ENCODE assay signal across 8 cellular contexts in genomic region chr6:26198626-26199056, GRCh38.
DNase-seq lines count a peak whose midpoint lies in the region; ATAC-seq, FAIRE-seq and TF ChIP-seq lines count a peak whose summit lies in the region.

No MANE protein-coding gene starts in this region.

- TF ChIP-seq POLR2A in K562 (conservative IDR thresholded peaks at IDR 0.05) = no peak

- CTCF ChIA-PET in K562 (lab: Yijun Ruan, JAX; ENCODE audit: low intra/inter-chr PET ratio) = interaction anchor here (0.7 kb wide), 1 partner anchor 148 kb away, joined by 4 read pairs; no protein-coding TSS in a partner anchor

- no peaks in the 10 kb centered on the region for H3K27me3 ChIP-seq in BLaER1 treated with 17β-estradiol and CSF1 and Interleukin-3, amounts not matched to agents 10 nM and 100 nM
- H3K27me3 ChIP-seq in MM.1S (replicated peaks; ENCODE audit: insufficient read depth, low read length) (no peaks in the 10 kb centered on the region), K562 (ENCODE audit: control insufficient read depth in 2 of 2, insufficient read depth in 2 of 2, low read length in 2 of 2) (no peaks in the 10 kb centered on the region), left lung (peaks cover 0 to 96% of the 10 kb centered on the region in 2 donors), thymus (ENCODE audit: control insufficient read depth, insufficient read depth) (no peaks in the 10 kb centered on the region)

- TSS peak; percentile 44 for BruUV-seq in K562 (replicated peaks; lab: Mats Ljungman, UMichigan)

- WGBS in K562 (ENCODE audit: insufficient coverage, low coverage, missing lambda C conversion rate) = under 1% methylated on average over 15 of the region's 15 CpGs
- WGBS in thymus = under 1% methylated on average over 15 of the region's 15 CpGs

- peaks cover 57% of the 10 kb centered on the region for H3F3A ChIP-seq in MM.1S (ENCODE audit: insufficient read depth, low read length)

- ATAC-seq in GM21381 (IDR thresholded peaks at IDR 0.05; ENCODE audit: unreplicated experiment) (peak; percentile 2), K562 (peak; percentile 13), left lung (peak; percentile 7)

- H3K79me2 ChIP-seq in MM.1S (ENCODE audit: low read length) = peaks cover 6% of the 10 kb centered on the region; the same call in 1 of the 2 replicates
- peaks cover 97% of the 10 kb centered on the region for H3K79me2 ChIP-seq in K562 (ENCODE audit: control insufficient read depth, insufficient read depth, low read length)

- H3K9ac ChIP-seq in BLaER1 treated with 17β-estradiol and CSF1 and Interleukin-3, amounts not matched to agents 10 nM and 100 nM = peak overlapping the region; percentile 90 to 99 (median 96)
- H3K9ac ChIP-seq in MM.1S (ENCODE audit: low read length) = peak overlapping the region; percentile 98
- H3K9ac ChIP-seq in K562 (ENCODE audit: insufficient read depth in 1 of 2, low read depth in 2 of 2, low read length in 2 of 2) = peak overlapping the region; percentile 88 to 98

- H3K9me1 ChIP-seq in K562 (ENCODE audit: control insufficient read depth, insufficient read depth, low read length) = no peaks in the 10 kb centered on the region

- intact Hi-C loops in K562 (cut with micrococcal nuclease) = loop anchor here (1.0 to 2.0 kb wide), 7 partner anchors 18 to 948 kb away; a partner anchor contains a TSS
- intact Hi-C loops in left lung (cut with DNase I) = no loop called here

- H3K4me3 ChIP-seq in BLaER1 treated with 17β-estradiol and CSF1 and Interleukin-3, amounts not matched to agents 10 nM and 100 nM = peak overlapping the region; percentile 73 to 89 (median 84)
- peak overlapping the region; percentile 87 for H3K4me3 ChIP-seq in MM.1S (ENCODE audit: low read length)
- peak overlapping the region; percentile 86 for H3K4me3 ChIP-seq in K562
- peak overlapping the region; percentile 53 to 69 for H3K4me3 ChIP-seq in left lung
- peak overlapping the region; percentile 71 for H3K4me3 ChIP-seq in thymus (ENCODE audit: low read length)

- H3K9me2 ChIP-seq in MM.1S (replicated peaks; ENCODE audit: insufficient read depth, low read length) = no peaks in the 10 kb centered on the region

- POLR2A ChIA-PET in K562 (lab: Yijun Ruan, JAX) = interaction anchor here (0.5 to 18.6 kb wide), 68 partner anchors 7 to 1694 kb away, joined by 3 to 1095 read pairs (median 7); partner anchors contain the start of gene HMGN4

- no peaks in the 10 kb centered on the region for H3K9me3 ChIP-seq in BLaER1 treated with 17β-estradiol and CSF1 and Interleukin-3, amounts not matched to agents 10 nM and 100 nM (replicated peaks in 1 of 11)
- H3K9me3 ChIP-seq in MM.1S (replicated peaks; ENCODE audit: insufficient read depth, low read length) (no peaks in the 10 kb centered on the region), K562 (replicated peaks; ENCODE audit: control insufficient read depth, insufficient read depth, low read depth, low read length) (no peaks in the 10 kb centered on the region), left lung (no peaks in the 10 kb centered on the region), thymus (ENCODE audit: control insufficient read depth) (no peaks in the 10 kb centered on the region)

- no peak for TF ChIP-seq RAD21 in K562 (CRISPR knock-in tag; conservative IDR thresholded peaks at IDR 0.05 in 1 of 2, IDR thresholded peaks at IDR 0.05 in 1 of 2)

- no peak for TF ChIP-seq EP300 in K562 (IDR thresholded peaks at IDR 0.05; ENCODE audit: low read length)

- peak overlapping the region; percentile 81 to 97 (median 95) for H3K4me2 ChIP-seq in BLaER1 treated with 17β-estradiol and CSF1 and Interleukin-3, amounts not matched to agents 10 nM and 100 nM
- peak overlapping the region; percentile 72 for H3K4me2 ChIP-seq in MM.1S (ENCODE audit: low read depth, low read length)
- H3K4me2 ChIP-seq in K562 (ENCODE audit: insufficient read depth, low read length) = peak overlapping the region; percentile 97

- no peak for TF ChIP-seq CTCF in MM.1S (IDR thresholded peaks at IDR 0.05; ENCODE audit: low read length)
- TF ChIP-seq CTCF in K562 (IDR thresholded peaks at IDR 0.05 in 2 of 3, conservative IDR thresholded peaks at IDR 0.05 in 1 of 3; ENCODE audit: insufficient read depth in 2 of 3, low read depth in 1 of 3, low read length in 3 of 3) = no peak
- TF ChIP-seq CTCF in left lung (IDR thresholded peaks at IDR 0.05) = no peak

- peaks cover 15 to 51% (median 27%) of the 10 kb centered on the region in 11 experiments for H4K20me1 ChIP-seq in BLaER1 treated with 17β-estradiol and CSF1 and Interleukin-3, amounts not matched to agents 10 nM and 100 nM
- H4K20me1 ChIP-seq in MM.1S (ENCODE audit: insufficient read depth, low read length) = no peaks in the 10 kb centered on the region
- H4K20me1 ChIP-seq in K562 (replicated peaks; ENCODE audit: control insufficient read depth, insufficient read depth, low read length) = peaks cover 40% of the 10 kb centered on the region

- no peak overlapping the region for H2AFZ ChIP-seq in MM.1S (ENCODE audit: low read length)
- H2AFZ ChIP-seq in K562 (ENCODE audit: low read depth, low read length) = no peak overlapping the region

- peak overlapping the region; percentile 85 to 99 (median 95) for H3K27ac ChIP-seq in BLaER1 treated with 17β-estradiol and CSF1 and Interleukin-3, amounts not matched to agents 10 nM and 100 nM
- H3K27ac ChIP-seq in MM.1S (ENCODE audit: low read length) (peak overlapping the region; percentile 90), K562 (ENCODE audit: extremely low read depth, low read depth, low read length) (peak overlapping the region; percentile 99), left lung (peak overlapping the region; percentile 96), thymus (ENCODE audit: low read depth) (peak overlapping the region; percentile 100)

- peaks cover 39 to 61% (median 48%) of the 10 kb centered on the region in 10 experiments for H3K4me1 ChIP-seq in BLaER1 treated with 17β-estradiol and CSF1 and Interleukin-3, amounts not matched to agents 10 nM and 100 nM
- H3K4me1 ChIP-seq in MM.1S (ENCODE audit: low read length) = no peaks in the 10 kb centered on the region; the same call in 1 of the 2 replicates
- peaks cover 10 to 12% of the 10 kb centered on the region in 2 experiments for H3K4me1 ChIP-seq in K562 (replicated peaks in 1 of 2; ENCODE audit: control insufficient read depth in 2 of 2, insufficient read depth in 2 of 2, low read length in 2 of 2)
- H3K4me1 ChIP-seq in left lung = peaks cover 6 to 56% of the 10 kb centered on the region in 2 donors
- H3K4me1 ChIP-seq in thymus (ENCODE audit: control insufficient read depth, insufficient read depth, low read length) = peaks cover 2% of the 10 kb centered on the region

- in situ Hi-C loops in K562 (cut with MboI) = loop anchor here (5.0 to 25.0 kb wide), 3 partner anchors 76 to 934 kb away; a partner anchor contains a TSS

- FAIRE-seq in K562 (lab: Jason Lieb, UNC) = no peak
- FAIRE-seq in frontal cortex (lab: Jason Lieb, UNC) = no peak

- DNase-seq in MM.1S (no peak), K562 (ENCODE audit: extremely low read depth in 1 of 4, low spot score in 3 of 4) (no peak), left lung (no peak), KG1 (lab: John Stamatoyannopoulos, UW) (no peak), frontal cortex (ENCODE audit: low spot score in 2 of 2) (no peak)

- H3K36me3 ChIP-seq in BLaER1 treated with 17β-estradiol and CSF1 and Interleukin-3, amounts not matched to agents 10 nM and 100 nM = peaks cover 0 to 12% (median 0%) of the 10 kb centered on the region in 11 experiments; a peak in 1 of 22 replicates
- H3K36me3 ChIP-seq in MM.1S (replicated peaks; ENCODE audit: insufficient read depth, low read length) (no peaks in the 10 kb centered on the region), K562 (ENCODE audit: control insufficient read depth, insufficient read depth, low read length) (peaks cover 51% of the 10 kb centered on the region), left lung (no peaks in the 10 kb centered on the region), thymus (ENCODE audit: control insufficient read depth, insufficient read depth) (peaks cover 12% of the 10 kb centered on the region)

TF ChIP-seq in K562, 482 proteins besides CTCF, POLR2A, EP300 and RAD21 (continues in another document):
- no peak for TF ChIP-seq CHCHD3 (CRISPR knock-in tag; IDR thresholded peaks at IDR 0.05)
- no peak for TF ChIP-seq KAT2B (IDR thresholded peaks at IDR 0.05; ENCODE audit: low read depth, low read length)
- TF ChIP-seq PHF20 (IDR thresholded peaks at IDR 0.05; ENCODE audit: partially characterized antibody) = no peak
- TF ChIP-seq NCOA1 (IDR thresholded peaks at IDR 0.05; ENCODE audit: low read depth) = no peak
- no peak for TF ChIP-seq HDAC8 (tag; IDR thresholded peaks at IDR 0.05)
- TF ChIP-seq ZNF77 (CRISPR knock-in tag; IDR thresholded peaks at IDR 0.05) = no peak
- no peak for TF ChIP-seq MCM5 (IDR thresholded peaks at IDR 0.05; ENCODE audit: low read depth)
- TF ChIP-seq ZNF124 (CRISPR knock-in tag; IDR thresholded peaks at IDR 0.05) = no peak
- TF ChIP-seq FOXA3 (CRISPR knock-in tag; conservative IDR thresholded peaks at IDR 0.05 in 1 of 2, IDR thresholded peaks at IDR 0.05 in 1 of 2) = no peak
- TF ChIP-seq FOXJ2 (tag; IDR thresholded peaks at IDR 0.05) = no peak
- TF ChIP-seq SRSF3 (IDR thresholded peaks at IDR 0.05; ENCODE audit: insufficient read depth, low read length) = no peak
- no peak for TF ChIP-seq SREBF2 (CRISPR knock-in tag; IDR thresholded peaks at IDR 0.05)
- 0 out of 2 replicates have a peak, but pooled peaks have one; percentile 51 for TF ChIP-seq LARP7 (IDR thresholded peaks at IDR 0.05)
- TF ChIP-seq NR2C2 (CRISPR knock-in tag; IDR thresholded peaks at IDR 0.05) = peak; percentile 64; the same call in 1 of the 2 replicates
- no peak for TF ChIP-seq NR2C2 (tag; IDR thresholded peaks at IDR 0.05)
- peak in 1 of 2 experiments; percentile 12; a peak in 1 of 4 replicates for TF ChIP-seq NONO (IDR thresholded peaks at IDR 0.05; ENCODE audit: low read depth in 2 of 2, low read length in 1 of 2)
- TF ChIP-seq, protein P1, sequence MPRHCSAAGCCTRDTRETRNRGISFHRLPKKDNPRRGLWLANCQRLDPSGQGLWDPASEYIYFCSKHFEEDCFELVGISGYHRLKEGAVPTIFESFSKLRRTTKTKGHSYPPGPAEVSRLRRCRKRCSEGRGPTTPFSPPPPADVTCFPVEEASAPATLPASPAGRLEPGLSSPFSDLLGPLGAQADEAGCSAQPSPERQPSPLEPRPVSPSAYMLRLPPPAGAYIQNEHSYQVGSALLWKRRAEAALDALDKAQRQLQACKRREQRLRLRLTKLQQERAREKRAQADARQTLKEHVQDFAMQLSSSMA (CRISPR knock-in tag; IDR thresholded peaks at IDR 0.05) = no peak
- TF ChIP-seq OTX1 (CRISPR knock-in tag; IDR thresholded peaks at IDR 0.05) = no peak
- TF ChIP-seq PTRF (tag; IDR thresholded peaks at IDR 0.05) = no peak
- no peak for TF ChIP-seq ZNF184 (CRISPR knock-in tag; IDR thresholded peaks at IDR 0.05)
- TF ChIP-seq ZZZ3 (IDR thresholded peaks at IDR 0.05) = no peak
- TF ChIP-seq HDAC3 (IDR thresholded peaks at IDR 0.05; ENCODE audit: borderline replicate concordance, partially characterized antibody) = no peak
- TF ChIP-seq CBX5 (IDR thresholded peaks at IDR 0.05; ENCODE audit: borderline replicate concordance, low read depth) = no peak
- TF ChIP-seq ZNF583 (CRISPR knock-in tag; IDR thresholded peaks at IDR 0.05) = no peak
